In genomic region chr14:34212574-34212973, GRCh38 we compare ENCODE assay signal across 22 cellular contexts.
A peak's percentile ranks its signal among the peaks of the same experiment; 100 is the strongest.
DNase-seq lines count a peak whose midpoint lies in the region; ATAC-seq, FAIRE-seq and TF ChIP-seq lines count a peak whose summit lies in the region.
"Had no signal": no experiment of that assay in that cellular context is flagged by ENCODE, and none has a peak within 500 bp of the region (broad histone marks: within the 10 kb centered on the region; RNA-seq: fewer than 3 reads in every experiment).

No MANE protein-coding gene starts in this region.

- no peak overlapping the region for H2BK120ac ChIP-seq in H9 (ENCODE audit: low read depth, low read length, poor library complexity, severe bottlenecking)

- TF ChIP-seq RAD21 in GM12878 (IDR thresholded peaks at IDR 0.05; ENCODE audit: insufficient read depth, low read depth, low read length), result no peak

- no peak overlapping the region for H4K8ac ChIP-seq in H9 (replicated peaks; ENCODE audit: insufficient read length, low read depth, low read length)

- no peaks in the 10 kb centered on the region; a peak in 1 of 7 replicates for H3K36me3 Mint-ChIP-seq in H9 (ENCODE audit: insufficient read depth in 1 of 3, low read depth in 3 of 3)
- H3K36me3 Mint-ChIP-seq: CD4-positive, alpha-beta memory T cell had no signal

- in situ Hi-C loops in GM12878 (cut with MboI), result no loop called here

- H3K79me1 ChIP-seq in H9 (ENCODE audit: insufficient read depth, low read depth, low read length, poor library complexity, severe bottlenecking), result no peaks in the 10 kb centered on the region

- H3K36me3 ChIP-seq in GM12878 (ENCODE audit: control insufficient read depth in 2 of 2, insufficient read depth in 2 of 2, low read length in 1 of 2), result no peaks in the 10 kb centered on the region
- H3K36me3 ChIP-seq in suprapubic skin, result no peaks in the 10 kb centered on the region
- H3K36me3 ChIP-seq: brain microvascular endothelial cell, gastrocnemius medialis, prostate gland, transverse colon had no signal

- peak; percentile 67 for ATAC-seq in GM12878

- no peak overlapping the region for H3K4me3 Mint-ChIP-seq in H9

- no peaks in the 10 kb centered on the region; a peak in 1 of 4 replicates for H3K27me3 ChIP-seq in GM12878 (replicated peaks in 1 of 2; ENCODE audit: control insufficient read depth in 2 of 2, insufficient read depth in 2 of 2, low read length in 1 of 2)
- H3K27me3 ChIP-seq in suprapubic skin, result no peaks in the 10 kb centered on the region
- H3K27me3 ChIP-seq in H9 (ENCODE audit: insufficient read depth, low read length), result no peaks in the 10 kb centered on the region
- H3K27me3 ChIP-seq: brain microvascular endothelial cell, gastrocnemius medialis, transverse colon had no signal

- TF ChIP-seq POLR2A in GM12878 (IDR thresholded peaks at IDR 0.05; ENCODE audit: low read depth, low read length) (no peak), suprapubic skin (IDR thresholded peaks at IDR 0.05) (no peak)

- RAD21 ChIA-PET in GM12878 (lab: Charles Lee; ENCODE audit: unreplicated experiment), result interaction anchor here (0.8 to 2.3 kb wide), 6 partner anchors 8 to 255 kb away, joined by 3 to 12 read pairs (median 6); no protein-coding TSS in a partner anchor

- H4K20me1 ChIP-seq in GM12878 (ENCODE audit: control insufficient read depth, insufficient read depth) (no peaks in the 10 kb centered on the region), H9 (ENCODE audit: control insufficient read depth, insufficient read depth, insufficient read length) (no peaks in the 10 kb centered on the region)

- intact Hi-C loops in GM12878 (cut with micrococcal nuclease; ENCODE audit: unreplicated experiment), result no loop called here

- H3K56ac ChIP-seq in H9 (ENCODE audit: insufficient read length, low read depth, low read length), result no peak overlapping the region

- no TSS peak for BruUV-seq in GM12878 (replicated peaks; lab: Mats Ljungman, UMichigan)

- peak in 1 of 2 experiments; percentile 27; a peak in 1 of 4 replicates for TF ChIP-seq EP300 in GM12878 (IDR thresholded peaks at IDR 0.05; ENCODE audit: borderline replicate concordance in 1 of 2, control insufficient read depth in 1 of 2, low read depth in 2 of 2, low read length in 2 of 2)
- TF ChIP-seq EP300 in suprapubic skin (IDR thresholded peaks at IDR 0.05), result no peak

- H2BK5ac ChIP-seq in H9 (ENCODE audit: insufficient read length, low read length), result no peak overlapping the region

- no peaks in the 10 kb centered on the region for H3K4me1 Mint-ChIP-seq in H9

- TF ChIP-seq CTCF in GM12878 (IDR thresholded peaks at IDR 0.05 in 2 of 3, conservative IDR thresholded peaks at IDR 0.05 in 1 of 3; ENCODE audit: control insufficient read depth in 2 of 3, extremely low read depth in 1 of 3, insufficient read depth in 1 of 3, low read depth in 3 of 3, low read length in 3 of 3) (no peak), suprapubic skin (IDR thresholded peaks at IDR 0.05) (no peak), H9 (conservative IDR thresholded peaks at IDR 0.05) (no peak)

- H3K23me2 ChIP-seq in H9 (ENCODE audit: insufficient read length, low read depth, low read length, poor library complexity, severe bottlenecking), result no peaks in the 10 kb centered on the region

- H3K27ac ChIP-seq in GM12878 (ENCODE audit: control insufficient read depth, insufficient read depth) (no peak overlapping the region), suprapubic skin (peak overlapping the region; percentile 40), H9 (ENCODE audit: insufficient read length, low read depth, low read length) (no peak overlapping the region)
- H3K27ac ChIP-seq: brain microvascular endothelial cell, gastrocnemius medialis, KMS-11, prostate gland, SK-N-MC, transverse colon had no signal

- no peak overlapping the region for H4K5ac ChIP-seq in H9 (ENCODE audit: insufficient read length, low read depth, low read length)

- peak; percentile 6 for DNase-seq in stimulated activated CD4-positive, alpha-beta T cell treated with anti-CD3 and anti-CD28 coated beads, Interleukin-1b, Interleukin-23, amount 100 ng/mL, for 48 hours
- DNase-seq in stimulated activated CD4-positive, alpha-beta T cell treated with anti-CD3 and anti-CD28 coated beads, Interleukin-4, amount 100 ng/mL, for 1 hour, result no peak
- no peak for DNase-seq in GM12878 (ENCODE audit: low read depth, low spot score)
- DNase-seq in kidney tubule cell (ENCODE audit: low spot score), result peak; percentile 77
- DNase-seq in suprapubic skin (ENCODE audit: low spot score in 2 of 2), result no peak
- DNase-seq in SHP77 treated with DMSO at 0.1 percent for 48 hours (lab: John Stamatoyannopoulos, UW), result no peak
- DNase-seq in effector CD4-positive, alpha-beta T cell, result no peak
- no peak for DNase-seq in H9
- DNase-seq: activated CD8-positive, alpha-beta memory T cell treated with anti-CD3 and anti-CD28 coated beads, Interleukin-2, amount 50 U/mL, for 4 hours; activated naive CD4-positive, alpha-beta T cell treated with anti-CD3 and anti-CD28 coated beads, Interleukin-2, amount 50 U/mL, for 16 hours; brain microvascular endothelial cell; CD4-positive, alpha-beta memory T cell; DMS53; gastrocnemius medialis; left cardiac atrium; NCI-H2081; transverse colon had no signal

- H3K23ac ChIP-seq in H9 (ENCODE audit: insufficient read length, low read depth, low read length), result no peak overlapping the region

- CTCF ChIA-PET in GM12878 (lab: Yijun Ruan, JAX), result interaction anchor here (0.7 to 2.1 kb wide), 8 partner anchors 8 to 364 kb away, joined by 3 to 6 read pairs (median 4); no protein-coding TSS in a partner anchor

- no peak overlapping the region for H3K14ac ChIP-seq in H9 (ENCODE audit: insufficient read depth, low read length)

- H3K9ac ChIP-seq in GM12878 (ENCODE audit: control insufficient read depth, insufficient read depth, low read length), result no peak overlapping the region
- no peak overlapping the region for H3K9ac ChIP-seq in H9 (ENCODE audit: extremely low read depth, insufficient read length, low read length)
- H3K9ac ChIP-seq: KMS-11 had no signal

- H2AFZ ChIP-seq in GM12878 (ENCODE audit: control insufficient read depth, low read depth, low read length) (no peak overlapping the region), H9 (ENCODE audit: low read length) (no peak overlapping the region)

- no peak for FAIRE-seq in GM12878 (lab: Jason Lieb, UNC)
- FAIRE-seq: endothelial cell of umbilical vein, RCC 7860 had no signal

- H3K18ac ChIP-seq in H9 (ENCODE audit: insufficient read length, low read depth, low read length), result no peak overlapping the region

- H3K79me2 ChIP-seq in GM12878 (ENCODE audit: control insufficient read depth, insufficient read depth, low read length) (no peaks in the 10 kb centered on the region), H9 (ENCODE audit: insufficient read depth, low read length) (no peaks in the 10 kb centered on the region)

- H3K27me3 Mint-ChIP-seq in H9 (ENCODE audit: low read depth), result no peaks in the 10 kb centered on the region

- H3K4ac ChIP-seq in H9 (ENCODE audit: low read depth, low read length), result no peak overlapping the region

- POLR2A ChIA-PET in GM12878 (lab: Charles Lee), result interaction anchor here (0.6 to 1.3 kb wide), 5 partner anchors 10 to 288 kb away, joined by 3 to 4 read pairs (median 3); no protein-coding TSS in a partner anchor

- H3K4me2 ChIP-seq in GM12878 (ENCODE audit: control insufficient read depth, insufficient read depth) (no peak overlapping the region), H9 (ENCODE audit: insufficient read depth, insufficient read length, low read length) (no peak overlapping the region)
- H3K4me2 ChIP-seq: KMS-11 had no signal

- no peak overlapping the region for H2BK15ac ChIP-seq in H9 (ENCODE audit: low read depth, low read length)

- H3K9me3 ChIP-seq in GM12878 (replicated peaks; ENCODE audit: control insufficient read depth, insufficient read depth, low read length) (no peaks in the 10 kb centered on the region), suprapubic skin (no peaks in the 10 kb centered on the region), H9 (ENCODE audit: control insufficient read depth, low read depth, low read length) (no peaks in the 10 kb centered on the region)
- H3K9me3 ChIP-seq: gastrocnemius medialis, prostate gland, transverse colon had no signal

- no peaks in the 10 kb centered on the region; a peak in 1 of 5 replicates for H3K9me3 Mint-ChIP-seq in H9

- no peak overlapping the region for H3T11ph ChIP-seq in H9 (ENCODE audit: low read length)

- SMC1A ChIA-PET in GM12878 (lab: Charles Lee; ENCODE audit: uncharacterized antibody, unreplicated experiment), result interaction anchor here (0.8 to 5.6 kb wide), 14 partner anchors 10 to 374 kb away, joined by 3 to 28 read pairs (median 4); no protein-coding TSS in a partner anchor

- no peak overlapping the region for H2BK20ac ChIP-seq in H9 (ENCODE audit: low read depth, low read length, poor library complexity, severe bottlenecking)

- no peak overlapping the region for H2BK12ac ChIP-seq in H9 (ENCODE audit: insufficient read length, low read depth, low read length)

- H3K4me1 ChIP-seq in GM12878 (ENCODE audit: control insufficient read depth, insufficient read depth, low read length) (no peaks in the 10 kb centered on the region; the same call in 1 of the 2 replicates), suprapubic skin (peaks cover 13% of the 10 kb centered on the region), H9 (ENCODE audit: insufficient read depth, low read length) (no peaks in the 10 kb centered on the region)
- H3K4me1 ChIP-seq: gastrocnemius medialis, prostate gland, transverse colon had no signal

- no peak overlapping the region for H4K91ac ChIP-seq in H9 (ENCODE audit: insufficient read length, low read depth, low read length)

- WGBS in GM12878 (ENCODE audit: insufficient coverage, insufficient replicate concordance, low lambda C conversion rate, missing lambda C conversion rate), result 0% methylated on average over 1 of the region's 1 CpG
- WGBS in suprapubic skin, result 42% methylated on average over 1 of the region's 1 CpG
- WGBS in H9 (ENCODE audit: extremely low coverage, insufficient read length, low lambda C conversion rate), result no CpG with 5 or more reads among the region's 1 CpG

- H3K27ac Mint-ChIP-seq in H9, result no peak overlapping the region

- H3K4me3 ChIP-seq in GM12878 (no peak overlapping the region), suprapubic skin (no peak overlapping the region)
- H3K4me3 ChIP-seq: gastrocnemius medialis, prostate gland, SK-N-MC, transverse colon had no signal

- H2AK5ac ChIP-seq in H9 (ENCODE audit: insufficient read length, low read length), result no peak overlapping the region

TF ChIP-seq in GM12878, 131 proteins besides CTCF, POLR2A, EP300 and RAD21 (continues in another document):
- peak; percentile 32; the same call in 1 of the 2 replicates for TF ChIP-seq DPF2 (IDR thresholded peaks at IDR 0.05)
- TF ChIP-seq BMI1 (IDR thresholded peaks at IDR 0.05; ENCODE audit: borderline replicate concordance), result 0 out of 2 replicates have a peak, but pooled peaks have one; percentile 19
- no peak for TF ChIP-seq SPI1 (IDR thresholded peaks at IDR 0.05; ENCODE audit: borderline replicate concordance, insufficient read depth, low read depth, low read length)
- TF ChIP-seq ZZZ3 (IDR thresholded peaks at IDR 0.05; ENCODE audit: control insufficient read depth, insufficient read length, low read depth), result no peak
- no peak for TF ChIP-seq ZNF274 (IDR thresholded peaks at IDR 0.05; ENCODE audit: insufficient read depth, insufficient read length)
- TF ChIP-seq BCL11A (IDR thresholded peaks at IDR 0.05; ENCODE audit: low read depth, low read length), result 0 out of 2 replicates have a peak, but pooled peaks have one; percentile 17
- TF ChIP-seq HDAC6 (IDR thresholded peaks at IDR 0.05; ENCODE audit: unreplicated experiment), result no peak

Comparison
In these comparisons a context has a peak if more than half of its experiments do, and no peak if none do; other contexts are left out.
1. DNase-seq: peak in stimulated activated CD4-positive, alpha-beta T cell treated with anti-CD3 and anti-CD28 coated beads, Interleukin-1b, Interleukin-23, amount 100 ng/mL, for 48 hours (single experiment) and kidney tubule cell (single experiment); none in stimulated activated CD4-positive, alpha-beta T cell treated with anti-CD3 and anti-CD28 coated beads, Interleukin-4, amount 100 ng/mL, for 1 hour (single experiment), GM12878 (single experiment), suprapubic skin (0 of 2), SHP77 treated with DMSO at 0.1 percent for 48 hours (single experiment), effector CD4-positive, alpha-beta T cell (single experiment) and H9 (single experiment).